ENCODE assay signal across 7 cellular contexts in genomic region chr2:164905307-164905706, GRCh38. TPM values are rescaled to one million over a fixed set of nuclear protein-coding genes. Genes with fewer than 3 reads are reported as not detected.
"Had no signal": no experiment of that assay in that cellular context is flagged by ENCODE, and none has a peak within 500 bp of the region (broad histone marks: within the 10 kb centered on the region; RNA-seq: fewer than 3 reads in every experiment).

No MANE protein-coding gene starts in this region.

- H3K9me3 Mint-ChIP-seq: IgD-negative memory B cell had no signal

- H3K27ac Mint-ChIP-seq: H9, IgD-negative memory B cell had no signal

- H3K4me2 ChIP-seq: KMS-11 had no signal

- H3K27me3 Mint-ChIP-seq: IgD-negative memory B cell had no signal

- H3K27ac ChIP-seq: GM23248, KMS-11 had no signal

- H3K4me3 ChIP-seq: GM23248 had no signal

- DNase-seq: H9, HCEC 1CT, KBM-7 had no signal

- H2AFZ ChIP-seq: GM23248 had no signal

- H3K9ac ChIP-seq: GM23248, KMS-11 had no signal

- H3K4me3 Mint-ChIP-seq: H9, IgD-negative memory B cell had no signal

RNA-seq across cellular contexts. Expression of gene SLC38A11, which starts 50.0 kb away (rescaled TPM):
- total RNA-seq: GM23248, H1, H9 had no signal
- polyA plus RNA-seq: GM23248, H1 had no signal
